In genomic region chr2:10863837-10864236, GRCh38 we compare ENCODE assay signal across 12 cellular contexts. TPM values are rescaled to one million over a fixed set of nuclear protein-coding genes. Genes with fewer than 3 reads are reported as not detected.
A peak's percentile ranks its signal among the peaks of the same experiment; 100 is the strongest.
DNase-seq lines count a peak whose midpoint lies in the region; ATAC-seq, FAIRE-seq and TF ChIP-seq lines count a peak whose summit lies in the region.
"Had no signal": no experiment of that assay in that cellular context is flagged by ENCODE, and none has a peak within 500 bp of the region (broad histone marks: within the 10 kb centered on the region; RNA-seq: fewer than 3 reads in every experiment).

No MANE protein-coding gene starts in this region.

- in situ Hi-C loops in GM12878 (cut with MboI), result no loop called here

- H3K36me3 Mint-ChIP-seq in activated T-helper 1 cell treated with anti-CD3 and anti-CD28 coated beads, Interleukin-12 subunit alpha, Interleukin-12 subunit beta, Interleukin-2, Interleukin-4 antibody, amounts not matched to agents 30 ng/mL and 10 ng/mL and 1 ng/mL, durations not matched to agents 14 hours and 24 hours and 36 hours (ENCODE audit: low read depth), result no peaks in the 10 kb centered on the region

- no peaks in the 10 kb centered on the region for H3K9me3 Mint-ChIP-seq in activated T-helper 1 cell treated with anti-CD3 and anti-CD28 coated beads, Interleukin-12 subunit alpha, Interleukin-12 subunit beta, Interleukin-2, Interleukin-4 antibody, amounts not matched to agents 30 ng/mL and 10 ng/mL and 1 ng/mL, durations not matched to agents 14 hours and 24 hours and 36 hours

- intact Hi-C loops in GM12878 (cut with micrococcal nuclease; ENCODE audit: unreplicated experiment), result no loop called here
- intact Hi-C loops in activated T-helper 1 cell treated with anti-CD3 and anti-CD28 coated beads, Interleukin-12 subunit alpha, Interleukin-12 subunit beta, Interleukin-2, Interleukin-4 antibody, amounts not matched to agents 30 ng/mL and 10 ng/mL and 1 ng/mL, durations not matched to agents 14 hours and 24 hours and 36 hours (cut with micrococcal nuclease), result no loop called here

- H3K4me2 ChIP-seq in GM12878 (ENCODE audit: control insufficient read depth, insufficient read depth), result peak overlapping the region; percentile 61
- H3K4me2 ChIP-seq: PC-9 had no signal

- TF ChIP-seq RAD21 in GM12878 (IDR thresholded peaks at IDR 0.05; ENCODE audit: insufficient read depth, low read depth, low read length), result no peak

- FAIRE-seq in GM12878 (lab: Jason Lieb, UNC), result peak; percentile 86

- H3K4me3 Mint-ChIP-seq in activated T-helper 1 cell treated with anti-CD3 and anti-CD28 coated beads, Interleukin-12 subunit alpha, Interleukin-12 subunit beta, Interleukin-2, Interleukin-4 antibody, amounts not matched to agents 30 ng/mL and 10 ng/mL and 1 ng/mL, durations not matched to agents 14 hours and 24 hours and 36 hours, result no peak overlapping the region

- RAD21 ChIA-PET in GM12878 (lab: Charles Lee; ENCODE audit: unreplicated experiment), result interaction anchor here (0.8 to 5.1 kb wide), 6 partner anchors 9 to 36 kb away, joined by 3 to 30 read pairs (median 4); no protein-coding TSS in a partner anchor

- 1% methylated on average over 8 of the region's 8 CpGs for WGBS in GM12878 (ENCODE audit: insufficient coverage, insufficient replicate concordance, low lambda C conversion rate, missing lambda C conversion rate)

- H2AFZ ChIP-seq in GM12878 (ENCODE audit: control insufficient read depth, low read depth, low read length), result no peak overlapping the region
- H2AFZ ChIP-seq: PC-9 had no signal

- peaks cover 16% of the 10 kb centered on the region for H3K4me1 Mint-ChIP-seq in activated T-helper 1 cell treated with anti-CD3 and anti-CD28 coated beads, Interleukin-12 subunit alpha, Interleukin-12 subunit beta, Interleukin-2, Interleukin-4 antibody, amounts not matched to agents 30 ng/mL and 10 ng/mL and 1 ng/mL, durations not matched to agents 14 hours and 24 hours and 36 hours (ENCODE audit: low read depth)

- no peak overlapping the region for H3K27ac Mint-ChIP-seq in activated T-helper 1 cell treated with anti-CD3 and anti-CD28 coated beads, Interleukin-12 subunit alpha, Interleukin-12 subunit beta, Interleukin-2, Interleukin-4 antibody, amounts not matched to agents 30 ng/mL and 10 ng/mL and 1 ng/mL, durations not matched to agents 14 hours and 24 hours and 36 hours

- no peak overlapping the region for H3K27ac ChIP-seq in GM12878 (ENCODE audit: control insufficient read depth, insufficient read depth)
- H3K27ac ChIP-seq: body of pancreas, PC-9 had no signal

- H4K20me1 ChIP-seq in GM12878 (ENCODE audit: control insufficient read depth, insufficient read depth), result no peaks in the 10 kb centered on the region; the same call in 1 of the 2 replicates

- TF ChIP-seq POLR2A in GM12878 (IDR thresholded peaks at IDR 0.05; ENCODE audit: low read depth, low read length), result no peak

- POLR2A ChIA-PET in GM12878 (lab: Charles Lee), result interaction anchor here (1.1 kb wide), 1 partner anchor 10 kb away, joined by 3 read pairs; no protein-coding TSS in a partner anchor

- H3K27me3 Mint-ChIP-seq in activated T-helper 1 cell treated with anti-CD3 and anti-CD28 coated beads, Interleukin-12 subunit alpha, Interleukin-12 subunit beta, Interleukin-2, Interleukin-4 antibody, amounts not matched to agents 30 ng/mL and 10 ng/mL and 1 ng/mL, durations not matched to agents 14 hours and 24 hours and 36 hours (ENCODE audit: insufficient read depth), result peaks cover 23% of the 10 kb centered on the region

- ATAC-seq in GM19455 (IDR thresholded peaks at IDR 0.05; ENCODE audit: unreplicated experiment), result peak; percentile 60
- ATAC-seq in HG03280 (IDR thresholded peaks at IDR 0.05; ENCODE audit: unreplicated experiment), result peak; percentile 71
- peak; percentile 87 for ATAC-seq in GM12878
- ATAC-seq: body of pancreas had no signal

- DNase-seq in CMK (ENCODE audit: low read depth) (peak; percentile 42), GM12878 (ENCODE audit: low read depth, low spot score) (peak; percentile 75), LoVo (ENCODE audit: low spot score) (no peak), inferior parietal cortex (ENCODE audit: extremely low spot score) (no peak)
- no peak for DNase-seq in activated T-helper 1 cell treated with anti-CD3 and anti-CD28 coated beads, Interleukin-12 subunit alpha, Interleukin-12 subunit beta, Interleukin-2, Interleukin-4 antibody, amounts not matched to agents 30 ng/mL and 10 ng/mL and 1 ng/mL, durations not matched to agents 14 hours and 24 hours and 36 hours (ENCODE audit: low spot score)
- DNase-seq in stimulated activated CD4-positive, alpha-beta T cell treated with anti-CD3 and anti-CD28 coated beads, Interleukin-4, amount 100 ng/mL, for 4 hours, result no peak
- DNase-seq: EL had no signal

- no TSS peak for BruUV-seq in GM12878 (replicated peaks; lab: Mats Ljungman, UMichigan)

- CTCF ChIA-PET in GM12878 (lab: Yijun Ruan, JAX), result interaction anchor here (1.0 to 3.0 kb wide), 5 partner anchors 10 to 37 kb away, joined by 3 to 9 read pairs (median 8); no protein-coding TSS in a partner anchor

- peaks cover 0 to 4% of the 10 kb centered on the region in 2 experiments; a peak in 3 of 4 replicates for H3K27me3 ChIP-seq in GM12878 (replicated peaks in 1 of 2; ENCODE audit: control insufficient read depth in 2 of 2, insufficient read depth in 2 of 2, low read length in 1 of 2)
- H3K27me3 ChIP-seq: body of pancreas had no signal

- H3K4me3 ChIP-seq in GM12878, result peak overlapping the region; percentile 43; the same call in 1 of the 2 replicates
- H3K4me3 ChIP-seq: body of pancreas, PC-9 had no signal

- H3K36me3 ChIP-seq in GM12878 (ENCODE audit: control insufficient read depth in 2 of 2, insufficient read depth in 2 of 2, low read length in 1 of 2), result no peaks in the 10 kb centered on the region

- TF ChIP-seq EP300 in GM12878 (IDR thresholded peaks at IDR 0.05; ENCODE audit: borderline replicate concordance in 1 of 2, control insufficient read depth in 1 of 2, low read depth in 2 of 2, low read length in 2 of 2), result peak; percentile 48 to 49; a peak in 1 of 4 replicates

- H3K79me2 ChIP-seq in GM12878 (ENCODE audit: control insufficient read depth, insufficient read depth, low read length), result no peaks in the 10 kb centered on the region

- H3K4me1 ChIP-seq in GM12878 (ENCODE audit: control insufficient read depth, insufficient read depth, low read length), result peaks cover 31% of the 10 kb centered on the region
- H3K4me1 ChIP-seq: body of pancreas had no signal

- no peak for TF ChIP-seq CTCF in GM12878 (IDR thresholded peaks at IDR 0.05 in 2 of 3, conservative IDR thresholded peaks at IDR 0.05 in 1 of 3; ENCODE audit: control insufficient read depth in 2 of 3, extremely low read depth in 1 of 3, insufficient read depth in 1 of 3, low read depth in 3 of 3, low read length in 3 of 3)

- SMC1A ChIA-PET in GM12878 (lab: Charles Lee; ENCODE audit: uncharacterized antibody, unreplicated experiment), result interaction anchor here (0.5 to 4.0 kb wide), 7 partner anchors 9 to 46 kb away, joined by 3 to 37 read pairs (median 4); no protein-coding TSS in a partner anchor

- no peak overlapping the region for H3K9ac ChIP-seq in GM12878 (ENCODE audit: control insufficient read depth, insufficient read depth, low read length)

- no peaks in the 10 kb centered on the region for H3K9me3 ChIP-seq in GM12878 (replicated peaks; ENCODE audit: control insufficient read depth, insufficient read depth, low read length)
- H3K9me3 ChIP-seq: body of pancreas had no signal

TF ChIP-seq in GM12878, 131 proteins besides CTCF, POLR2A, EP300 and RAD21 (continues in another document):
- no peak for TF ChIP-seq CBX3 (IDR thresholded peaks at IDR 0.05; ENCODE audit: borderline replicate concordance, low read depth)

RNA-seq across cellular contexts. Expression of gene KCNF1, which starts 47.9 kb away (rescaled TPM):
- total RNA-seq in GM12878 (2013; cell fraction: nucleolus; rRNA removed), result not detected in 2 replicates
- total RNA-seq in GM12878 (2014; rRNA removed) (not detected in 2 replicates), GM12878 (2014; rRNA removed; fragmentation: Illumina TruSeq; extraction: Trizol) (not detected in 2 replicates), GM12878 (2021) (not detected in 2 replicates)
- not detected for polyA plus RNA-seq in GM12878 (2011; ENCODE audit: low read depth)
- polyA plus RNA-seq in GM12878 (2011; rRNA removed) (not detected in 2 replicates), GM12878 (2014; fragmentation: Illumina TruSeq; extraction: Trizol) (not detected in 2 replicates), GM12878 (2014; fragmentation: Nextera tagmentation; extraction: Ambion mirVana) (not detected), GM12878 (2014; rRNA removed) (not detected in 2 replicates), GM12878 (2016; fragmentation: Nextera tagmentation; extraction: Ambion mirVana) (not detected)
- polyA plus RNA-seq in GM12878 (2011; cell fraction: cytosol; rRNA removed), result not detected in 2 replicates
- polyA plus RNA-seq in GM12878 (2011; cell fraction: nucleus; rRNA removed), result not detected in 2 replicates
- not detected in 2 replicates for polyA plus RNA-seq in GM12878 (2012)
- polyA minus RNA-seq in GM12878 (2011; rRNA and poly(A)+ RNA removed), result not detected in 2 replicates
- polyA minus RNA-seq in GM12878 (2011; cell fraction: cytosol; rRNA and poly(A)+ RNA removed), result not detected in 2 replicates
- polyA minus RNA-seq in GM12878 (2011; cell fraction: nucleus; rRNA and poly(A)+ RNA removed), result not detected in 2 replicates
- total RNA-seq in activated T-helper 1 cell treated with anti-CD3 and anti-CD28 coated beads, Interleukin-12 subunit alpha, Interleukin-12 subunit beta, Interleukin-2, Interleukin-4 antibody, amounts not matched to agents 30 ng/mL and 10 ng/mL and 1 ng/mL, durations not matched to agents 14 hours and 24 hours and 36 hours, result not detected in 2 replicates
- total RNA-seq: mononuclear cell had no signal

RNA-seq across cellular contexts. Expression of gene PDIA6, which starts 51.3 kb away (rescaled TPM):
- total RNA-seq in GM12878 (2013; cell fraction: nucleolus; rRNA removed), result 103 and 104 TPM in 2 replicates
- total RNA-seq in GM12878 (2014; rRNA removed) (157 and 186 TPM in 2 replicates), GM12878 (2014; rRNA removed; fragmentation: Illumina TruSeq; extraction: Trizol) (214 and 240 TPM in 2 replicates), GM12878 (2021) (173 and 178 TPM in 2 replicates)
- polyA plus RNA-seq in GM12878 (2011; ENCODE audit: low read depth), result 149 TPM
- polyA plus RNA-seq in GM12878 (2011; rRNA removed) (185 and 251 TPM in 2 replicates), GM12878 (2014; fragmentation: Illumina TruSeq; extraction: Trizol) (233 and 243 TPM in 2 replicates), GM12878 (2014; fragmentation: Nextera tagmentation; extraction: Ambion mirVana) (100 to 1,000 TPM; 180 to 234 TPM), GM12878 (2014; rRNA removed) (148 and 150 TPM in 2 replicates), GM12878 (2016; fragmentation: Nextera tagmentation; extraction: Ambion mirVana) (100 to 1,000 TPM; 520 to 526 TPM)
- polyA plus RNA-seq in GM12878 (2011; cell fraction: cytosol; rRNA removed), result 114 and 120 TPM in 2 replicates
- polyA plus RNA-seq in GM12878 (2011; cell fraction: nucleus; rRNA removed), result 70.3 and 71.0 TPM in 2 replicates
- 174 and 175 TPM in 2 replicates for polyA plus RNA-seq in GM12878 (2012)
- polyA minus RNA-seq in GM12878 (2011; rRNA and poly(A)+ RNA removed), result 108 and 113 TPM in 2 replicates
- polyA minus RNA-seq in GM12878 (2011; cell fraction: cytosol; rRNA and poly(A)+ RNA removed), result 43.3 and 47.8 TPM in 2 replicates
- polyA minus RNA-seq in GM12878 (2011; cell fraction: nucleus; rRNA and poly(A)+ RNA removed), result 14.0 and 20.5 TPM in 2 replicates
- 171 and 173 TPM in 2 replicates for total RNA-seq in activated T-helper 1 cell treated with anti-CD3 and anti-CD28 coated beads, Interleukin-12 subunit alpha, Interleukin-12 subunit beta, Interleukin-2, Interleukin-4 antibody, amounts not matched to agents 30 ng/mL and 10 ng/mL and 1 ng/mL, durations not matched to agents 14 hours and 24 hours and 36 hours

Comparison
In these comparisons a context has a peak if more than half of its experiments do, and no peak if none do; other contexts are left out.
1. DNase-seq: peak in CMK (single experiment) and GM12878 (single experiment); none in activated T-helper 1 cell treated with anti-CD3 and anti-CD28 coated beads, Interleukin-12 subunit alpha, Interleukin-12 subunit beta, Interleukin-2, Interleukin-4 antibody, amounts not matched to agents 30 ng/mL and 10 ng/mL and 1 ng/mL, durations not matched to agents 14 hours and 24 hours and 36 hours (single experiment), LoVo (single experiment), stimulated activated CD4-positive, alpha-beta T cell treated with anti-CD3 and anti-CD28 coated beads, Interleukin-4, amount 100 ng/mL, for 4 hours (0 of 2) and inferior parietal cortex (single experiment).
2. Peak in every context shown above with its lines, with median percentiles within 50 percentile points of each other: ATAC-seq.